ENCODE assay signal across 8 cellular contexts in the genomic region with DNA sequence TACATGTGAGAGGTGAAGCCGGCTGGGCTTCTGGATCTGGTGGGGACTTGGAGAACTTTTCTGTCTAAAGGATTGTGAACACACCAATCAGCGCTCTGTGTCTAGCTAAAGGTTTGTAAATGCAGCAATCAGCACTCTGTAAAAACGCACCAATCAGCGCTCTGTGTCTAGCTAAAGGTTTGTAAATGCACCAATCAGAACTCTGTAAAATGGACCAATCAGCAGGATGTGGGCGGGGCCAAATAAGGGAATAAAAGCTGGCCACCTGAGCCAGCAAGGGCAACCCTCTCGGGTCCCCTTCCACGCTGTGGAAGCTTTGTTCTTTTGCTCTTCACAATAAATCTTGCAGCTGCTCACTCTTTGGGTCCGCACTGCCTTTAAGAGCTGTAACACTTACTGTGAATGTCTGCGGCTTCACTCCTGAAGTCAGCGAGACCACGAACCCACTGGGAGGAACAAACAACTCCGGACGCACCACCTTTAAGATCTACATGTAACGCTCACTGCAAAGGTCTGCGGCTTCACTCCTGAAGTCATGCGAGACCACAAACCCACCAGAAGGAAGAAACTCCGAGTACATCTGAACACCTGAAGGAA.
DNase-seq lines count a peak whose midpoint lies in the region; ATAC-seq and TF ChIP-seq lines count a peak whose summit lies in the region.
"Not testable (repeated sequence)": the region's sequence is repeated elsewhere in the genome, so short reads cannot be mapped to it uniquely, and the experiment has no call there.

No MANE protein-coding gene starts in this region.

- H3K27me3 Mint-ChIP-seq in CD4-positive, alpha-beta T cell; T-cell; activated CD8-positive, alpha-beta T cell treated with anti-CD3 and anti-CD28 coated beads, Interleukin-2, amount 10 ng/mL, durations not matched to agents 7 days and 5 days (ENCODE audit: low read depth); activated T-cell treated with anti-CD3 and anti-CD28 coated beads, Interleukin-2, amount 50 U/mL, for 4 hours (ENCODE audit: low read depth); activated naive CD8-positive, alpha-beta T cell treated with anti-CD3 and anti-CD28 coated beads for 36 hours; effector memory CD8-positive, alpha-beta T cell; natural killer cell treated with Interleukin-12 subunit alpha and Interleukin-12 subunit beta and Interleukin-15 and Interleukin-18, amount 100 ng/mL, for 72 hours; stimulated activated naive B cell treated with anti-CD40 and anti-IgM and Interleukin-4, amounts not matched to agents 10 μg/mL and 1 μg/mL and 100 μg/mL, for 72 hours: not testable (repeated sequence)

- peak in 3 of 10 experiments; percentile 1 to 21 (median 1) for DNase-seq in CD4-positive, alpha-beta T cell
- peak in 29 of 34 experiments; percentile 3 to 67 (median 19) for DNase-seq in T-cell
- peak; percentile 61 for DNase-seq in activated CD8-positive, alpha-beta T cell treated with anti-CD3 and anti-CD28 coated beads, Interleukin-2, amount 10 ng/mL, durations not matched to agents 7 days and 5 days
- peak; percentile 8 for DNase-seq in activated T-cell treated with anti-CD3 and anti-CD28 coated beads, Interleukin-2, amount 50 U/mL, for 4 hours
- peak; percentile 50 for DNase-seq in activated naive CD8-positive, alpha-beta T cell treated with anti-CD3 and anti-CD28 coated beads for 36 hours
- peak in 2 of 3 experiments; percentile 1 to 4 for DNase-seq in effector memory CD8-positive, alpha-beta T cell
- DNase-seq in natural killer cell treated with Interleukin-12 subunit alpha and Interleukin-12 subunit beta and Interleukin-15 and Interleukin-18, amount 100 ng/mL, for 72 hours (ENCODE audit: low spot score); stimulated activated naive B cell treated with anti-CD40 and anti-IgM and Interleukin-4, amounts not matched to agents 10 μg/mL and 1 μg/mL and 100 μg/mL, for 72 hours: not testable (repeated sequence)

- not testable (repeated sequence) for H3K9me3 ChIP-seq in CD4-positive, alpha-beta T cell (ENCODE audit: control insufficient read depth, low read length)

- not testable (repeated sequence) for H3K9me3 Mint-ChIP-seq in CD4-positive, alpha-beta T cell; activated CD8-positive, alpha-beta T cell treated with anti-CD3 and anti-CD28 coated beads, Interleukin-2, amount 10 ng/mL, durations not matched to agents 7 days and 5 days (ENCODE audit: insufficient read depth); activated T-cell treated with anti-CD3 and anti-CD28 coated beads, Interleukin-2, amount 50 U/mL, for 4 hours; effector memory CD8-positive, alpha-beta T cell; natural killer cell treated with Interleukin-12 subunit alpha and Interleukin-12 subunit beta and Interleukin-15 and Interleukin-18, amount 100 ng/mL, for 72 hours; stimulated activated naive B cell treated with anti-CD40 and anti-IgM and Interleukin-4, amounts not matched to agents 10 μg/mL and 1 μg/mL and 100 μg/mL, for 72 hours
- peaks cover 3 to 12% (median 4%) of the 10 kb centered on the region in 3 donors for H3K9me3 Mint-ChIP-seq in T-cell
- peaks cover 11% of the 10 kb centered on the region for H3K9me3 Mint-ChIP-seq in activated naive CD8-positive, alpha-beta T cell treated with anti-CD3 and anti-CD28 coated beads for 36 hours

- intact Hi-C loops in CD4-positive, alpha-beta T cell (cut with DNase I, micrococcal nuclease): not testable (repeated sequence)

- H3K27ac Mint-ChIP-seq in CD4-positive, alpha-beta T cell: peak overlapping the region; percentile 18
- H3K27ac Mint-ChIP-seq in T-cell; natural killer cell treated with Interleukin-12 subunit alpha and Interleukin-12 subunit beta and Interleukin-15 and Interleukin-18, amount 100 ng/mL, for 72 hours: not testable (repeated sequence)
- peak overlapping the region; percentile 69 for H3K27ac Mint-ChIP-seq in activated CD8-positive, alpha-beta T cell treated with anti-CD3 and anti-CD28 coated beads, Interleukin-2, amount 10 ng/mL, durations not matched to agents 7 days and 5 days
- peak overlapping the region; percentile 16 for H3K27ac Mint-ChIP-seq in activated naive CD8-positive, alpha-beta T cell treated with anti-CD3 and anti-CD28 coated beads for 36 hours
- H3K27ac Mint-ChIP-seq in effector memory CD8-positive, alpha-beta T cell: peak overlapping the region in 1 of 2 donors; percentile 3
- peak overlapping the region; percentile 32 for H3K27ac Mint-ChIP-seq in stimulated activated naive B cell treated with anti-CD40 and anti-IgM and Interleukin-4, amounts not matched to agents 10 μg/mL and 1 μg/mL and 100 μg/mL, for 72 hours

- not testable (repeated sequence) for H3K27ac ChIP-seq in CD4-positive, alpha-beta T cell (ENCODE audit: low read depth, low read length)

- not testable (repeated sequence) for ATAC-seq in CD4-positive, alpha-beta T cell (ENCODE audit: poor library complexity); activated CD8-positive, alpha-beta T cell treated with anti-CD3 and anti-CD28 coated beads, Interleukin-2, amount 10 ng/mL, durations not matched to agents 7 days and 5 days; activated T-cell treated with anti-CD3 and anti-CD28 coated beads, Interleukin-2, amount 50 U/mL, for 4 hours; natural killer cell treated with Interleukin-12 subunit alpha and Interleukin-12 subunit beta and Interleukin-15 and Interleukin-18, amount 100 ng/mL, for 72 hours; stimulated activated naive B cell treated with anti-CD40 and anti-IgM and Interleukin-4, amounts not matched to agents 10 μg/mL and 1 μg/mL and 100 μg/mL, for 72 hours (replicated peaks)
- ATAC-seq in T-cell (replicated peaks in 1 of 4): peak in 2 of 4 experiments; percentile 35 to 42
- ATAC-seq in effector memory CD8-positive, alpha-beta T cell (replicated peaks): peak; percentile 32

- not testable (repeated sequence) for H3K4me3 Mint-ChIP-seq in CD4-positive, alpha-beta T cell; activated T-cell treated with anti-CD3 and anti-CD28 coated beads, Interleukin-2, amount 50 U/mL, for 4 hours; stimulated activated naive B cell treated with anti-CD40 and anti-IgM and Interleukin-4, amounts not matched to agents 10 μg/mL and 1 μg/mL and 100 μg/mL, for 72 hours
- H3K4me3 Mint-ChIP-seq in T-cell: peak overlapping the region in 2 of 3 donors; percentile 43 to 49
- H3K4me3 Mint-ChIP-seq in activated CD8-positive, alpha-beta T cell treated with anti-CD3 and anti-CD28 coated beads, Interleukin-2, amount 10 ng/mL, durations not matched to agents 7 days and 5 days: peak overlapping the region; percentile 19
- peak overlapping the region; percentile 22 for H3K4me3 Mint-ChIP-seq in activated naive CD8-positive, alpha-beta T cell treated with anti-CD3 and anti-CD28 coated beads for 36 hours
- H3K4me3 Mint-ChIP-seq in effector memory CD8-positive, alpha-beta T cell: peak overlapping the region; percentile 0 to 43
- peak overlapping the region; percentile 35 for H3K4me3 Mint-ChIP-seq in natural killer cell treated with Interleukin-12 subunit alpha and Interleukin-12 subunit beta and Interleukin-15 and Interleukin-18, amount 100 ng/mL, for 72 hours

- not testable (repeated sequence) for H3K27me3 ChIP-seq in CD4-positive, alpha-beta T cell (ENCODE audit: control insufficient read depth, insufficient read depth, low read length)

- not testable (repeated sequence) for TF ChIP-seq CTCF in CD4-positive, alpha-beta T cell (IDR thresholded peaks at IDR 0.05)

- H3K4me1 Mint-ChIP-seq in CD4-positive, alpha-beta T cell (ENCODE audit: low read depth): peaks cover 77% of the 10 kb centered on the region
- H3K4me1 Mint-ChIP-seq in T-cell: peaks cover 55 to 73% (median 70%) of the 10 kb centered on the region in 3 donors
- H3K4me1 Mint-ChIP-seq in activated CD8-positive, alpha-beta T cell treated with anti-CD3 and anti-CD28 coated beads, Interleukin-2, amount 10 ng/mL, durations not matched to agents 7 days and 5 days (ENCODE audit: low read depth): peaks cover 41% of the 10 kb centered on the region
- peaks cover 50% of the 10 kb centered on the region for H3K4me1 Mint-ChIP-seq in activated T-cell treated with anti-CD3 and anti-CD28 coated beads, Interleukin-2, amount 50 U/mL, for 4 hours (ENCODE audit: low read depth)
- peaks cover 71% of the 10 kb centered on the region for H3K4me1 Mint-ChIP-seq in activated naive CD8-positive, alpha-beta T cell treated with anti-CD3 and anti-CD28 coated beads for 36 hours
- H3K4me1 Mint-ChIP-seq in effector memory CD8-positive, alpha-beta T cell (ENCODE audit: low read depth in 2 of 2): peaks cover 26 to 53% of the 10 kb centered on the region in 2 donors
- peaks cover 55 to 57% of the 10 kb centered on the region in 2 donors for H3K4me1 Mint-ChIP-seq in natural killer cell treated with Interleukin-12 subunit alpha and Interleukin-12 subunit beta and Interleukin-15 and Interleukin-18, amount 100 ng/mL, for 72 hours (ENCODE audit: low read depth in 2 of 2)
- peaks cover 38 to 75% of the 10 kb centered on the region in 2 donors for H3K4me1 Mint-ChIP-seq in stimulated activated naive B cell treated with anti-CD40 and anti-IgM and Interleukin-4, amounts not matched to agents 10 μg/mL and 1 μg/mL and 100 μg/mL, for 72 hours

- CTCF ChIA-PET in CD4-positive, alpha-beta T cell (lab: Charles Lee); T-cell (lab: Charles Lee): not testable (repeated sequence)
- CTCF ChIA-PET in activated CD8-positive, alpha-beta T cell treated with anti-CD3 and anti-CD28 coated beads, Interleukin-2, amount 10 ng/mL, durations not matched to agents 7 days and 5 days (lab: Charles Lee): interaction anchor here (1.1 kb wide), 1 partner anchor 22 kb away, joined by 4 read pairs; no protein-coding TSS in a partner anchor

- POLR2A ChIA-PET in CD4-positive, alpha-beta T cell (lab: Charles Lee): interaction anchor here (1.1 to 1.2 kb wide), 2 partner anchors 17 to 53 kb away, joined by 3 to 4 read pairs; no protein-coding TSS in a partner anchor
- POLR2A ChIA-PET in T-cell (lab: Charles Lee): not testable (repeated sequence)
- POLR2A ChIA-PET in activated CD8-positive, alpha-beta T cell treated with anti-CD3 and anti-CD28 coated beads, Interleukin-2, amount 10 ng/mL, durations not matched to agents 7 days and 5 days (lab: Charles Lee): interaction anchor here (0.7 kb wide), 1 partner anchor 131 kb away, joined by 3 read pairs; no protein-coding TSS in a partner anchor

- H3K36me3 Mint-ChIP-seq in CD4-positive, alpha-beta T cell (ENCODE audit: low read depth): peaks cover 35% of the 10 kb centered on the region
- H3K36me3 Mint-ChIP-seq in T-cell: peaks cover 39% of the 10 kb centered on the region
- peaks cover 34% of the 10 kb centered on the region for H3K36me3 Mint-ChIP-seq in activated CD8-positive, alpha-beta T cell treated with anti-CD3 and anti-CD28 coated beads, Interleukin-2, amount 10 ng/mL, durations not matched to agents 7 days and 5 days (ENCODE audit: low read depth)
- H3K36me3 Mint-ChIP-seq in activated T-cell treated with anti-CD3 and anti-CD28 coated beads, Interleukin-2, amount 50 U/mL, for 4 hours (ENCODE audit: insufficient read depth): peaks cover 25% of the 10 kb centered on the region
- H3K36me3 Mint-ChIP-seq in activated naive CD8-positive, alpha-beta T cell treated with anti-CD3 and anti-CD28 coated beads for 36 hours: peaks cover 50% of the 10 kb centered on the region
- not testable (repeated sequence) for H3K36me3 Mint-ChIP-seq in effector memory CD8-positive, alpha-beta T cell (ENCODE audit: insufficient read depth)
- peaks cover 14% of the 10 kb centered on the region for H3K36me3 Mint-ChIP-seq in natural killer cell treated with Interleukin-12 subunit alpha and Interleukin-12 subunit beta and Interleukin-15 and Interleukin-18, amount 100 ng/mL, for 72 hours
- H3K36me3 Mint-ChIP-seq in stimulated activated naive B cell treated with anti-CD40 and anti-IgM and Interleukin-4, amounts not matched to agents 10 μg/mL and 1 μg/mL and 100 μg/mL, for 72 hours: peaks cover 20 to 38% of the 10 kb centered on the region in 2 donors
